8 cellular contexts compared by ENCODE assay signal in genomic region chr16:66880288-66881013, GRCh38. TPM values are rescaled to one million over a fixed set of nuclear protein-coding genes. Genes with fewer than 3 reads are reported as not detected.
DNase-seq lines count a peak whose midpoint lies in the region; ATAC-seq and TF ChIP-seq lines count a peak whose summit lies in the region.

A gene with protein sequence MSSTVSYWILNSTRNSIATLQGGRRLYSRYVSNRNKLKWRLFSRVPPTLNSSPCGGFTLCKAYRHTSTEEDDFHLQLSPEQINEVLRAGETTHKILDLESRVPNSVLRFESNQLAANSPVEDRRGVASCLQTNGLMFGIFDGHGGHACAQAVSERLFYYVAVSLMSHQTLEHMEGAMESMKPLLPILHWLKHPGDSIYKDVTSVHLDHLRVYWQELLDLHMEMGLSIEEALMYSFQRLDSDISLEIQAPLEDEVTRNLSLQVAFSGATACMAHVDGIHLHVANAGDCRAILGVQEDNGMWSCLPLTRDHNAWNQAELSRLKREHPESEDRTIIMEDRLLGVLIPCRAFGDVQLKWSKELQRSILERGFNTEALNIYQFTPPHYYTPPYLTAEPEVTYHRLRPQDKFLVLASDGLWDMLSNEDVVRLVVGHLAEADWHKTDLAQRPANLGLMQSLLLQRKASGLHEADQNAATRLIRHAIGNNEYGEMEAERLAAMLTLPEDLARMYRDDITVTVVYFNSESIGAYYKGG (plus strand): TSS chr16:66880515. CDS start chr16:66884285, 3,770 bp downstream.

- H3K36me3 ChIP-seq in WERI-Rb-1 (peaks cover 22% of the 10 kb centered on the region), mammary epithelial cell (ENCODE audit: insufficient read depth, low read length) (peaks cover 12% of the 10 kb centered on the region), iPS-20b (ENCODE audit: insufficient read depth, low read depth, low read length) (peaks cover 15% of the 10 kb centered on the region)

- 0% methylated on average over 24 of the region's 58 CpGs for WGBS in mammary epithelial cell (ENCODE audit: low coverage, missing lambda C conversion rate)

- H3K4me2 ChIP-seq in mammary epithelial cell (ENCODE audit: insufficient read depth, low read depth, low read length), result peak within 1 kb of the TSS; percentile 77

- DNase-seq in ACHN (peak; percentile 98), NCI-H2171 (lab: John Stamatoyannopoulos, UW) (peak; percentile 92), WERI-Rb-1 (peak; percentile 98), mammary epithelial cell (peak; percentile 91)

- H3K9me3 ChIP-seq in WERI-Rb-1 (ENCODE audit: severe bottlenecking) (no peaks in the 10 kb centered on the region), mammary epithelial cell (replicated peaks; ENCODE audit: insufficient read depth, low read length) (no peaks in the 10 kb centered on the region), iPS-20b (ENCODE audit: insufficient read depth, low read depth, low read length) (no peaks in the 10 kb centered on the region)

- H3K79me2 ChIP-seq in mammary epithelial cell (ENCODE audit: insufficient read depth, low read length), result peaks cover 43% of the 10 kb centered on the region

- H2AFZ ChIP-seq in mammary epithelial cell (ENCODE audit: low read depth, low read length), result peak within 1 kb of the TSS; percentile 93

- TSS peak; percentile 17 for BruUV-seq in mammary epithelial cell (replicated peaks; lab: Mats Ljungman, UMichigan)

- H3K27ac ChIP-seq in WERI-Rb-1, result peak within 1 kb of the TSS; percentile 73
- H3K27ac ChIP-seq in mammary epithelial cell (ENCODE audit: insufficient read depth, low read depth, low read length), result peak within 1 kb of the TSS; percentile 55
- H3K27ac ChIP-seq in iPS-20b (ENCODE audit: low read length), result no peak within 1 kb of the TSS
- peak within 1 kb of the TSS in 17 of 21 experiments; percentile 18 to 79 (median 64) for H3K27ac ChIP-seq in skin epidermis

- dilution Hi-C loops in mammary epithelial cell (cut with HindIII; ENCODE audit: low sequenced_read_pairs), result no loop called here

- in situ Hi-C loops in ACHN (cut with HindIII; ENCODE audit: low pct_ligation_motif_present, low pct_unique_long_range_greater_than_20kb, low sequenced_read_pairs) (no loop called here), mammary epithelial cell (cut with MboI; ENCODE audit: low sequenced_read_pairs in 2 of 2) (no loop called here)

- H3K4me3 ChIP-seq in WERI-Rb-1 (ENCODE audit: low read depth, low read length) (peak within 1 kb of the TSS; percentile 63), mammary epithelial cell (replicated peaks in 1 of 3; ENCODE audit: insufficient read depth in 1 of 3, low read depth in 2 of 3, low read length in 3 of 3) (peak within 1 kb of the TSS; percentile 52 to 81 (median 79)), iPS-20b (ENCODE audit: low read length) (peak within 1 kb of the TSS; percentile 93), skin epidermis (peak within 1 kb of the TSS; percentile 59 to 95 (median 72))

- TF ChIP-seq CTCF in WERI-Rb-1 (IDR thresholded peaks at IDR 0.05; ENCODE audit: low read depth, low read length), result no peak
- no peak for TF ChIP-seq CTCF in mammary epithelial cell (conservative IDR thresholded peaks at IDR 0.05 in 1 of 2, IDR thresholded peaks at IDR 0.05 in 1 of 2; ENCODE audit: extremely low read depth in 1 of 2, insufficient read depth in 1 of 2, low read depth in 1 of 2, low read length in 2 of 2)

- intact Hi-C loops in mammary epithelial cell (cut with micrococcal nuclease), result no loop called here

- CTCF ChIA-PET in mammary epithelial cell (lab: Charles Lee; ENCODE audit: low non-redundant PET), result interaction anchor here (0.8 to 1.5 kb wide), 2 partner anchors 15 to 49 kb away, joined by 7 to 11 read pairs; partner anchors contain the start of gene NAE1

- H3K9ac ChIP-seq in mammary epithelial cell (ENCODE audit: insufficient read depth, low read length) (peak within 1 kb of the TSS; percentile 61), iPS-20b (ENCODE audit: low read depth, low read length) (peak within 1 kb of the TSS; percentile 78; the same call in 1 of the 2 replicates)

- ATAC-seq in GM18868 (IDR thresholded peaks at IDR 0.05; ENCODE audit: unreplicated experiment) (peak; percentile 97), HG03103 (IDR thresholded peaks at IDR 0.05; ENCODE audit: low read depth, unreplicated experiment) (peak; percentile 94)

- H3K27me3 ChIP-seq in WERI-Rb-1 (ENCODE audit: insufficient read depth, low read depth, severe bottlenecking) (no peaks in the 10 kb centered on the region), mammary epithelial cell (ENCODE audit: insufficient read depth, low read length) (no peaks in the 10 kb centered on the region), iPS-20b (ENCODE audit: insufficient read depth, low read length) (peaks cover 4% of the 10 kb centered on the region; the same call in 1 of the 2 replicates)

- H3K4me1 ChIP-seq in mammary epithelial cell (ENCODE audit: insufficient read depth, low read length), result peaks cover 15% of the 10 kb centered on the region
- no peaks in the 10 kb centered on the region; the same call in 1 of the 2 replicates for H3K4me1 ChIP-seq in iPS-20b (ENCODE audit: insufficient read depth, low read length)

- H4K20me1 ChIP-seq in mammary epithelial cell (ENCODE audit: insufficient read depth, low read length), result no peaks in the 10 kb centered on the region

RNA-seq across cellular contexts. Expression of the gene that starts here (rescaled TPM):
- 10 to 100 TPM; 14.2 to 25.0 TPM for total RNA-seq in mammary epithelial cell
- polyA plus RNA-seq in mammary epithelial cell, result 19.3 TPM
- 14.5 TPM for polyA minus RNA-seq in mammary epithelial cell
